In the genomic region with DNA sequence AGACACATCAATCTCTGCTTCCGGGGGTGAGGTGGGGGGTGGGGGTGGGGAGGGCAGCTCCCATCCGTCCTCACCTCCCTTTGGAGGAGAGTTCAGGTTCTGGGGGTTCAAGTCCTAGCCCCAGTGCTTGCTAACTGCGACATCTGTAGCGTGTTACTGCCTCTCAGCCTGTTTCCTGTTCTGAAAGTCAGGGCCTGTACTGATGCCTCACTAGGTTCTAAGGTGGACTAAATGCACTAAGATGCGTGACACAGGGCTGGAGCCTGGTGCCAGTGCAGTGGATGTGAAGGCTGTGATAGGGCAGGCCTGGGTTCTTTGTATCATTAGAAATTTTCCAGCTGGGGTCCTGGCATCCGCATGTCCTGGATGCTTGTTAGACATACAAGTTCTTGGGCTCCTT, we compare ENCODE assay signal across 16 cellular contexts. TPM values are rescaled to one million over a fixed set of nuclear protein-coding genes. Genes with fewer than 3 reads are reported as not detected.
A peak's percentile ranks its signal among the peaks of the same experiment; 100 is the strongest.
DNase-seq lines count a peak whose midpoint lies in the region; ATAC-seq, FAIRE-seq and TF ChIP-seq lines count a peak whose summit lies in the region.
"Had no signal": no experiment of that assay in that cellular context is flagged by ENCODE, and none has a peak within 500 bp of the region (broad histone marks: within the 10 kb centered on the region; RNA-seq: fewer than 3 reads in every experiment).

No MANE protein-coding gene starts in this region.

- CTCF ChIA-PET in K562 (lab: Yijun Ruan, JAX; ENCODE audit: low intra/inter-chr PET ratio) = interaction anchor here (1.6 kb wide), 1 partner anchor 102 kb away, joined by 10 read pairs; no protein-coding TSS in a partner anchor

- no peaks in the 10 kb centered on the region for H3K9me3 Mint-ChIP-seq in natural killer cell
- H3K9me3 Mint-ChIP-seq: CD8-positive, alpha-beta T cell; IgD-negative memory B cell had no signal

- H3K4me1 Mint-ChIP-seq in natural killer cell = peaks cover 19 to 33% of the 10 kb centered on the region in 2 donors

- in situ Hi-C loops in K562 (cut with MboI) = loop anchor here (5.0 kb wide), 1 partner anchor 104 kb away; no protein-coding TSS in a partner anchor

- peak overlapping the region; percentile 32 for H3K9ac ChIP-seq in HUES6 (ENCODE audit: low read length)
- H3K9ac ChIP-seq in K562 (ENCODE audit: insufficient read depth in 1 of 2, low read depth in 2 of 2, low read length in 2 of 2) = no peak overlapping the region

- H3K9me3 ChIP-seq in HUES6 (ENCODE audit: control insufficient read depth, insufficient read depth, low read depth, low read length) (no peaks in the 10 kb centered on the region), K562 (replicated peaks; ENCODE audit: control insufficient read depth, insufficient read depth, low read depth, low read length) (no peaks in the 10 kb centered on the region), thyroid gland (no peaks in the 10 kb centered on the region)
- H3K9me3 ChIP-seq: Caco-2, Peyer's patch, SJCRH30 had no signal

- H3K27me3 Mint-ChIP-seq in natural killer cell (ENCODE audit: low read depth in 2 of 2) = no peaks in the 10 kb centered on the region
- H3K27me3 Mint-ChIP-seq: IgD-negative memory B cell had no signal

- H3K4me3 ChIP-seq in HUES6 (ENCODE audit: low read depth, low read length) = no peak overlapping the region
- H3K4me3 ChIP-seq in K562 = no peak overlapping the region
- H3K4me3 ChIP-seq in thyroid gland (replicated peaks in 1 of 3) = no peak overlapping the region
- H3K4me3 ChIP-seq: GM12878, SJCRH30 had no signal

- peak; percentile 3 for ATAC-seq in left ventricle myocardium superior
- ATAC-seq in Right ventricle myocardium inferior = no peak
- peak; percentile 61 for ATAC-seq in K562
- ATAC-seq in natural killer cell = no peak

- POLR2A ChIA-PET in K562 (lab: Yijun Ruan, JAX) = interaction anchor here (1.0 to 1.4 kb wide), 5 partner anchors 9 to 31 kb away, joined by 3 to 5 read pairs (median 3); partner anchors contain the start of gene RD3L

- no TSS peak for BruUV-seq in K562 (replicated peaks; lab: Mats Ljungman, UMichigan)

- no peak overlapping the region for H2AFZ ChIP-seq in K562 (ENCODE audit: low read depth, low read length)

- FAIRE-seq in K562 (lab: Jason Lieb, UNC) = no peak

- no peak for DNase-seq in left ventricle myocardium superior
- no peak for DNase-seq in Right ventricle myocardium inferior (ENCODE audit: missing footprints)
- no peak for DNase-seq in K562 (ENCODE audit: extremely low read depth in 1 of 4, low spot score in 3 of 4)
- no peak for DNase-seq in thyroid gland
- no peak for DNase-seq in natural killer cell
- no peak for DNase-seq in GM20000 (ENCODE audit: low spot score)

- H3K36me3 Mint-ChIP-seq in natural killer cell = peaks cover 7% of the 10 kb centered on the region

- H3K36me3 ChIP-seq in HUES6 (ENCODE audit: control insufficient read depth, insufficient read depth, low read length) (peaks cover 40% of the 10 kb centered on the region), K562 (ENCODE audit: control insufficient read depth, insufficient read depth, low read length) (peaks cover 44% of the 10 kb centered on the region; the same call in 2 of the 3 replicates), thyroid gland (peaks cover 17 to 37% of the 10 kb centered on the region in 2 donors)

- no peak for TF ChIP-seq EP300 in K562 (IDR thresholded peaks at IDR 0.05; ENCODE audit: low read length)

- no peaks in the 10 kb centered on the region for H3K9me1 ChIP-seq in K562 (ENCODE audit: control insufficient read depth, insufficient read depth, low read length)

- H3K4me2 ChIP-seq in K562 (ENCODE audit: insufficient read depth, low read length) = no peak overlapping the region

- no peak overlapping the region for H3K4me3 Mint-ChIP-seq in natural killer cell

- H3K27ac Mint-ChIP-seq in natural killer cell = no peak overlapping the region

- no peaks in the 10 kb centered on the region for H3K27me3 ChIP-seq in HUES6 (ENCODE audit: control insufficient read depth, insufficient read depth, low read length)
- H3K27me3 ChIP-seq in K562 (ENCODE audit: control insufficient read depth in 2 of 2, insufficient read depth in 2 of 2, low read length in 2 of 2) = no peaks in the 10 kb centered on the region
- no peaks in the 10 kb centered on the region for H3K27me3 ChIP-seq in thyroid gland
- H3K27me3 ChIP-seq: Peyer's patch, SJCRH30 had no signal

- TF ChIP-seq POLR2A in K562 (conservative IDR thresholded peaks at IDR 0.05) (no peak), thyroid gland (IDR thresholded peaks at IDR 0.05) (no peak)

- H3K4me1 ChIP-seq in HUES6 (ENCODE audit: control insufficient read depth, insufficient read depth, low read length) (peaks cover 9% of the 10 kb centered on the region; the same call in 1 of the 2 replicates), K562 (replicated peaks in 1 of 2; ENCODE audit: control insufficient read depth in 2 of 2, insufficient read depth in 2 of 2, low read length in 2 of 2) (peaks cover 0 to under 1% of the 10 kb centered on the region in 2 experiments; a peak in 1 of 5 replicates), thyroid gland (peaks cover 6 to 16% of the 10 kb centered on the region in 2 donors)
- H3K4me1 ChIP-seq: Caco-2 had no signal

- WGBS in K562 (ENCODE audit: insufficient coverage, low coverage, missing lambda C conversion rate) = 60% methylated on average over 3 of the region's 6 CpGs
- 84 to 87% methylated on average over 6 of the region's 6 CpGs for WGBS in thyroid gland, 2 donors

- H3K79me2 ChIP-seq in K562 (ENCODE audit: control insufficient read depth, insufficient read depth, low read length) = peaks cover 3% of the 10 kb centered on the region; the same call in 2 of the 3 replicates

- no peak for TF ChIP-seq CTCF in K562 (IDR thresholded peaks at IDR 0.05 in 2 of 3, conservative IDR thresholded peaks at IDR 0.05 in 1 of 3; ENCODE audit: insufficient read depth in 2 of 3, low read depth in 1 of 3, low read length in 3 of 3)
- no peak for TF ChIP-seq CTCF in thyroid gland (IDR thresholded peaks at IDR 0.05)
- TF ChIP-seq CTCF in natural killer cell (IDR thresholded peaks at IDR 0.05) = no peak
- no peak for TF ChIP-seq CTCF in GM20000 (IDR thresholded peaks at IDR 0.05; ENCODE audit: extremely low read depth, missing control alignments)

- no peak overlapping the region for H3K27ac ChIP-seq in HUES6 (ENCODE audit: low read depth, low read length)
- no peak overlapping the region for H3K27ac ChIP-seq in K562 (ENCODE audit: extremely low read depth, low read depth, low read length)
- peak overlapping the region; percentile 49 to 80 (median 78) for H3K27ac ChIP-seq in thyroid gland
- H3K27ac ChIP-seq: Peyer's patch, SJCRH30 had no signal

- no peaks in the 10 kb centered on the region for H4K20me1 ChIP-seq in K562 (replicated peaks; ENCODE audit: control insufficient read depth, insufficient read depth, low read length)

- intact Hi-C loops in left ventricle myocardium superior (cut with micrococcal nuclease) = loop anchor here (5.0 kb wide), 1 partner anchor 104 kb away; no protein-coding TSS in a partner anchor
- intact Hi-C loops in Right ventricle myocardium inferior (cut with DNase I) = loop anchor here (1.0 to 2.0 kb wide), 2 partner anchors 103 to 196 kb away; partner anchors contain the start of genes XRCC3 and ZFYVE21
- intact Hi-C loops in K562 (cut with micrococcal nuclease) = loop anchor here (5.0 kb wide), 1 partner anchor 104 kb away; no protein-coding TSS in a partner anchor
- intact Hi-C loops in thyroid gland (cut with DNase I) = loop anchor here (5.0 to 10.0 kb wide), 2 partner anchors 104 to 336 kb away; no protein-coding TSS in a partner anchor
- intact Hi-C loops in natural killer cell (cut with micrococcal nuclease) = loop anchor here (1.0 kb wide), 1 partner anchor 103 kb away; no protein-coding TSS in a partner anchor

- TF ChIP-seq RAD21 in K562 (CRISPR knock-in tag; conservative IDR thresholded peaks at IDR 0.05 in 1 of 2, IDR thresholded peaks at IDR 0.05 in 1 of 2) = no peak

RNA-seq across cellular contexts. Expression of gene TDRD9, which starts 17.3 kb away (rescaled TPM):
- total RNA-seq in left ventricle myocardium superior (2.2 TPM), Right ventricle myocardium inferior (2.5 TPM), K562 (2014; rRNA removed) (not detected in 2 replicates), K562 (2014; rRNA removed; fragmentation: Illumina TruSeq; extraction: Trizol) (not detected in 2 replicates), K562 (2015; rRNA removed; fragmentation: Illumina TruSeq; extraction: Trizol) (not detected in 2 replicates), K562 (2021) (not detected in 2 replicates), thyroid gland (10 to 100 TPM; 27.4 to 85.1 (median 50.0) TPM), natural killer cell (1 to 10 TPM in 2 of 3 donors, under 1 TPM in 1; 0.75 to 2.2 (median 1.4) TPM)
- not detected in 2 replicates for total RNA-seq in K562 (2011; cell fraction: chromatin; rRNA removed; ENCODE audit: low replicate concordance)
- not detected in 2 replicates for total RNA-seq in K562 (2011; cell fraction: nucleolus; rRNA removed)
- total RNA-seq in K562 (2011; cell fraction: nucleoplasm; rRNA removed) = not detected in 2 replicates
- polyA plus RNA-seq in K562 (2011; rRNA removed) (not detected in 2 replicates), K562 (2014; fragmentation: Illumina TruSeq; extraction: Trizol) (0.04 TPM in 1 of 2 replicates, not detected in the other), K562 (2014; fragmentation: Nextera tagmentation; extraction: Ambion mirVana) (under 1 TPM; 0.04 to 0.14 TPM), K562 (2014; rRNA removed) (0.04 and 0.09 TPM in 2 replicates)
- polyA plus RNA-seq in K562 (2011; cell fraction: cytosol; rRNA removed) = 0.04 TPM in 1 of 2 replicates, not detected in the other
- not detected in 2 replicates for polyA plus RNA-seq in K562 (2011; cell fraction: nucleus; rRNA removed)
- polyA plus RNA-seq in K562 (2012) = 0.03 and 0.11 TPM in 2 replicates
- polyA minus RNA-seq in K562 (2011; rRNA and poly(A)+ RNA removed) = not detected in 2 replicates
- polyA minus RNA-seq in K562 (2011; cell fraction: cytosol; rRNA and poly(A)+ RNA removed) = not detected in 2 replicates
- polyA minus RNA-seq in K562 (2011; cell fraction: nucleus; rRNA and poly(A)+ RNA removed) = not detected in 2 replicates
- total RNA-seq: Caco-2, GM12878, H4, OCI-LY7, SJCRH30 had no signal

RNA-seq across cellular contexts. Expression of gene RD3L, which starts 31.3 kb away (rescaled TPM):
- total RNA-seq in left ventricle myocardium superior (29.8 TPM), Right ventricle myocardium inferior (25.1 TPM), K562 (2014; rRNA removed) (0.14 TPM in 1 of 2 replicates, not detected in the other), K562 (2014; rRNA removed; fragmentation: Illumina TruSeq; extraction: Trizol) (not detected in 2 replicates), K562 (2015; rRNA removed; fragmentation: Illumina TruSeq; extraction: Trizol) (not detected in 2 replicates), K562 (2021) (not detected in 2 replicates), thyroid gland (not detected), natural killer cell (not detected)
- total RNA-seq in K562 (2011; cell fraction: chromatin; rRNA removed; ENCODE audit: low replicate concordance) = not detected in 2 replicates
- total RNA-seq in K562 (2011; cell fraction: nucleolus; rRNA removed) = not detected in 2 replicates
- not detected in 2 replicates for total RNA-seq in K562 (2011; cell fraction: nucleoplasm; rRNA removed)
- polyA plus RNA-seq in K562 (2011; rRNA removed) (not detected in 2 replicates), K562 (2014; fragmentation: Illumina TruSeq; extraction: Trizol) (not detected in 2 replicates), K562 (2014; fragmentation: Nextera tagmentation; extraction: Ambion mirVana) (not detected), K562 (2014; rRNA removed) (not detected in 2 replicates)
- not detected in 2 replicates for polyA plus RNA-seq in K562 (2011; cell fraction: cytosol; rRNA removed)
- polyA plus RNA-seq in K562 (2011; cell fraction: nucleus; rRNA removed) = not detected in 2 replicates
- not detected in 2 replicates for polyA plus RNA-seq in K562 (2012)
- not detected in 2 replicates for polyA minus RNA-seq in K562 (2011; rRNA and poly(A)+ RNA removed)
- polyA minus RNA-seq in K562 (2011; cell fraction: cytosol; rRNA and poly(A)+ RNA removed) = not detected in 2 replicates
- polyA minus RNA-seq in K562 (2011; cell fraction: nucleus; rRNA and poly(A)+ RNA removed) = not detected in 2 replicates
- total RNA-seq: Caco-2; CD8-positive, alpha-beta T cell; GM12878; H4; OCI-LY7; Peyer's patch; SJCRH30 had no signal
- polyA plus RNA-seq: AG04450, GM12878, IgD-negative memory B cell had no signal

Comparison
In these comparisons a context has a peak if more than half of its experiments do, and no peak if none do; other contexts are left out.
1. ATAC-seq: peak in left ventricle myocardium superior (single experiment) and K562 (single experiment); none in Right ventricle myocardium inferior (single experiment) and natural killer cell (0 of 3).
2. H3K27ac ChIP-seq: peak in thyroid gland (3 of 3); none in HUES6 (single experiment) and K562 (single experiment).
3. RNA of gene RD3L, which starts 31.3 kb away (total RNA-seq): 29.8 TPM in left ventricle myocardium superior (single experiment) and 25.1 TPM in Right ventricle myocardium inferior (single experiment); 0.14 TPM in K562, not detected in thyroid gland and not detected in natural killer cell; every median in the first group is over 10 times any median in the second.